In the genomic region with DNA sequence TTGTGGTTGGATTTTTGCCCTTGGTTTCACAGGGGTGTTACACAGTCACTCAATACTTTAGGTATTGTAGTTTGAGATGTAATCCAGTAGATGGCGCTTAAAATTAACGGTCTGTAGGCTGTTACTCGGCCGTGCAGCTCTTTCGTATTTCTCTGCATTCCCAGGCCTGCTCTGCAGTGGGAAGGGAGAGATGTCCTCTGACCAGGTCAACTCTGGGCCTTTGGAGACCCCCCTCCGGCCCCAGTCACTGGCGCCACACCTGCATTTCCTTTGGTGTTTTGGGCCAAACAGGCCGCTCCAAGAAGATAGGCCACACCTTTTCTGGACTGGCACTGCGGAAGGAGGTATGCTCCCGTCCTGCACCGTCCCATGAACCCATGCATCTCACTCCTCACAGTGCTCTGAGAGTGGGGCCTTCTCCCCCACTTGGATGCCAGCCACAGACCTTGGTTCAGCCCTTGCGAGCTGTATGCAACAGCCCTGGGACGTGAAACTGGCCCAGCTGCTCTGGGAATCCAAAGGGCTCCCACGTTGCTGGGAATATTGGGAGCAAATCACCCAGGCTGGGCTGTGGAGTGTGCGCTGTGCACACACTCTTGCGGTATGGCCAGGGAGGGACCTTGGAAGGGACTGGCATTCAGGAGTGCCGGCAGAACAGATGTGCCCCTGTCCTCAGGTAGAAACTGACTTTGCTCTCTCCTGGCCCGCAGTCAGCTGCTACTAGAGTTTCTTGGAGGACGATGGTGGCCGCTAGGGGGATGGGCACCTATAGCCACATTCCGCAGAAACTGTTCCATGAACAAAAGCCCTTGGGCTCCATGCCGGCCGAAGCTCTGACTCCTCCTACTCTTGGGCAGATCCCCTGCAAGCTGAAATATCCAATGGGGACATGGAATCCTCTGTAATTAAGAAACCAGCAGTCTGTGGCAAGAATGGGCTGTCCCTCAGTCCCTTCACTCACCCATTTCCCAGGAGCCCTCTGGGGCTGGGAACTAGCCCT, we compare ENCODE assay signal across 9 cellular contexts.
DNase-seq lines count a peak whose midpoint lies in the region; ATAC-seq lines count a peak whose summit lies in the region.
"Had no signal": no experiment of that assay in that cellular context is flagged by ENCODE, and none has a peak within 500 bp of the region (broad histone marks: within the 10 kb centered on the region; RNA-seq: fewer than 3 reads in every experiment).

No MANE protein-coding gene starts in this region.

- no peaks in the 10 kb centered on the region for H3K36me3 Mint-ChIP-seq in activated T-helper 2 cell treated with anti-CD3 and anti-CD28 coated beads, Interferon-gamma antibody, Interleukin-2, Interleukin-4, amounts not matched to agents 10 μg/mL and 5 μg/mL and 100 μg/mL, durations not matched to agents 14 hours and 24 hours and 36 hours (ENCODE audit: low read depth)

- H3K4me1 Mint-ChIP-seq in activated T-helper 2 cell treated with anti-CD3 and anti-CD28 coated beads, Interferon-gamma antibody, Interleukin-2, Interleukin-4, amounts not matched to agents 10 μg/mL and 5 μg/mL and 100 μg/mL, durations not matched to agents 14 hours and 24 hours and 36 hours (ENCODE audit: low read depth) = no peaks in the 10 kb centered on the region

- intact Hi-C loops in activated T-helper 2 cell treated with anti-CD3 and anti-CD28 coated beads, Interferon-gamma antibody, Interleukin-2, Interleukin-4, amounts not matched to agents 10 μg/mL and 5 μg/mL and 100 μg/mL, durations not matched to agents 14 hours and 24 hours and 36 hours (cut with micrococcal nuclease) = loop anchor here (5.0 kb wide), 1 partner anchor 1029 kb away; no protein-coding TSS in a partner anchor

- H3K4me3 Mint-ChIP-seq in activated T-helper 2 cell treated with anti-CD3 and anti-CD28 coated beads, Interferon-gamma antibody, Interleukin-2, Interleukin-4, amounts not matched to agents 10 μg/mL and 5 μg/mL and 100 μg/mL, durations not matched to agents 14 hours and 24 hours and 36 hours (ENCODE audit: low read depth) = no peak overlapping the region
- H3K4me3 Mint-ChIP-seq: natural killer cell treated with Interleukin-12 subunit alpha and Interleukin-12 subunit beta and Interleukin-15 and Interleukin-18, amount 100 ng/mL, for 72 hours had no signal

- no peaks in the 10 kb centered on the region for H3K9me3 Mint-ChIP-seq in activated T-helper 2 cell treated with anti-CD3 and anti-CD28 coated beads, Interferon-gamma antibody, Interleukin-2, Interleukin-4, amounts not matched to agents 10 μg/mL and 5 μg/mL and 100 μg/mL, durations not matched to agents 14 hours and 24 hours and 36 hours

- peak; percentile 1 for DNase-seq in Daoy (ENCODE audit: low read depth)
- DNase-seq in HK-2 (ENCODE audit: unreplicated experiment) = peak; percentile 13
- peak; percentile 57 for DNase-seq in RPMI7951 (ENCODE audit: low read depth)
- peak; percentile 57 for DNase-seq in globus pallidus (ENCODE audit: low spot score)
- DNase-seq in putamen (ENCODE audit: low spot score) = peak; percentile 42
- DNase-seq in activated T-helper 2 cell treated with anti-CD3 and anti-CD28 coated beads, Interferon-gamma antibody, Interleukin-2, Interleukin-4, amounts not matched to agents 10 μg/mL and 5 μg/mL and 100 μg/mL, durations not matched to agents 14 hours and 24 hours and 36 hours (ENCODE audit: low spot score) = no peak
- no peak for DNase-seq in activated CD8-positive, alpha-beta memory T cell treated with anti-CD3 and anti-CD28 coated beads, Interleukin-2, amount 50 U/mL, for 48 hours

- H3K27me3 Mint-ChIP-seq in activated T-helper 2 cell treated with anti-CD3 and anti-CD28 coated beads, Interferon-gamma antibody, Interleukin-2, Interleukin-4, amounts not matched to agents 10 μg/mL and 5 μg/mL and 100 μg/mL, durations not matched to agents 14 hours and 24 hours and 36 hours (ENCODE audit: low read depth) = no peaks in the 10 kb centered on the region
- H3K27me3 Mint-ChIP-seq: natural killer cell treated with Interleukin-12 subunit alpha and Interleukin-12 subunit beta and Interleukin-15 and Interleukin-18, amount 100 ng/mL, for 72 hours had no signal

- H3K27ac Mint-ChIP-seq in activated T-helper 2 cell treated with anti-CD3 and anti-CD28 coated beads, Interferon-gamma antibody, Interleukin-2, Interleukin-4, amounts not matched to agents 10 μg/mL and 5 μg/mL and 100 μg/mL, durations not matched to agents 14 hours and 24 hours and 36 hours = no peak overlapping the region
- H3K27ac Mint-ChIP-seq: natural killer cell treated with Interleukin-12 subunit alpha and Interleukin-12 subunit beta and Interleukin-15 and Interleukin-18, amount 100 ng/mL, for 72 hours had no signal

- ATAC-seq in GM21447 (IDR thresholded peaks at IDR 0.05; ENCODE audit: unreplicated experiment) = peak; percentile 70

Comparison
In these comparisons a context has a peak if more than half of its experiments do, and no peak if none do; other contexts are left out.
1. DNase-seq: peak in Daoy (single experiment), HK-2 (single experiment), RPMI7951 (single experiment), globus pallidus (single experiment) and putamen (single experiment); none in activated T-helper 2 cell treated with anti-CD3 and anti-CD28 coated beads, Interferon-gamma antibody, Interleukin-2, Interleukin-4, amounts not matched to agents 10 μg/mL and 5 μg/mL and 100 μg/mL, durations not matched to agents 14 hours and 24 hours and 36 hours (single experiment) and activated CD8-positive, alpha-beta memory T cell treated with anti-CD3 and anti-CD28 coated beads, Interleukin-2, amount 50 U/mL, for 48 hours (single experiment).